Comparison of ENCODE assay signal across 8 cellular contexts in genomic region chr14:77615231-77616132, GRCh38. TPM values are rescaled to one million over a fixed set of nuclear protein-coding genes. Genes with fewer than 3 reads are reported as not detected.
DNase-seq lines count a peak whose midpoint lies in the region; ATAC-seq and TF ChIP-seq lines count a peak whose summit lies in the region.

No MANE protein-coding gene starts in this region.

- no peak for TF ChIP-seq CTCF in KMS-11 (conservative IDR thresholded peaks at IDR 0.05; ENCODE audit: low read depth, low read length)

- H4K20me1 ChIP-seq in KMS-11 (ENCODE audit: insufficient read depth): no peaks in the 10 kb centered on the region

- H3K36me3 ChIP-seq in KMS-11 (ENCODE audit: insufficient read depth): no peaks in the 10 kb centered on the region

- H2AFZ ChIP-seq in KMS-11 (ENCODE audit: low read depth): peak overlapping the region; percentile 44

- DNase-seq in EH (ENCODE audit: low read depth) (peak; percentile 57), glomerular visceral epithelial cell (ENCODE audit: extremely low spot score) (peak; percentile 27), retina (peak; percentile 51), ureter (ENCODE audit: low spot score) (no peak)
- DNase-seq in activated T-cell treated with anti-CD3 and anti-CD28 coated beads, Interleukin-2, amount 50 U/mL, for 48 hours: peak; percentile 57 to 61

- no peaks in the 10 kb centered on the region; the same call in 1 of the 2 replicates for H3K79me2 ChIP-seq in KMS-11 (ENCODE audit: insufficient read depth, low read depth)

- H3K4me1 ChIP-seq in KMS-11 (ENCODE audit: low read depth, poor library complexity, severe bottlenecking): peaks cover 14% of the 10 kb centered on the region

- H3K9ac ChIP-seq in KMS-11: peak overlapping the region; percentile 32; the same call in 1 of the 2 replicates

- no peak overlapping the region for H3K4me3 ChIP-seq in KMS-11 (IDR thresholded peaks at IDR 0.05; ENCODE audit: insufficient read depth, low read depth, low read length)

- ATAC-seq in GM19035 (IDR thresholded peaks at IDR 0.05; ENCODE audit: unreplicated experiment) (no peak), HG03139 (IDR thresholded peaks at IDR 0.05; ENCODE audit: unreplicated experiment) (no peak)

- H3K27ac ChIP-seq in KMS-11: no peak overlapping the region

- peak overlapping the region; percentile 70 for H3K4me2 ChIP-seq in KMS-11

- H3K27me3 ChIP-seq in KMS-11 (ENCODE audit: insufficient read depth, low read depth): no peaks in the 10 kb centered on the region

RNA-seq across cellular contexts. Expression of gene SPTLC2, which starts 1.0 kb away (rescaled TPM):
- total RNA-seq in ureter: 49.9 TPM
